ENCODE assay signal across 8 cellular contexts in genomic region chr4:8198906-8199593, GRCh38. TPM values are rescaled to one million over a fixed set of nuclear protein-coding genes. Genes with fewer than 3 reads are reported as not detected.
DNase-seq lines count a peak whose midpoint lies in the region; ATAC-seq and TF ChIP-seq lines count a peak whose summit lies in the region.

TSS of gene SH3TC1 (plus strand) at chr4:8199290. CDS start at chr4:8205195, 5,905 bp downstream.

- peaks cover 27% of the 10 kb centered on the region for H3K4me1 Mint-ChIP-seq in Calu3 (ENCODE audit: low read depth, unreplicated experiment)

- CTCF ChIA-PET in Calu3 (lab: Charles Lee): interaction anchor here (1.1 to 2.1 kb wide), 2 partner anchors 22 to 43 kb away, joined by 4 to 16 read pairs; no protein-coding TSS in a partner anchor

- H3K4me1 ChIP-seq in right atrium auricular region: peaks cover 0 to 53% of the 10 kb centered on the region in 2 donors

- no peaks in the 10 kb centered on the region for H3K9me3 Mint-ChIP-seq in Calu3 (ENCODE audit: low read depth, unreplicated experiment)

- H3K27ac Mint-ChIP-seq in Calu3 (ENCODE audit: unreplicated experiment): peak within 1 kb of the TSS; percentile 54

- peak within 1 kb of the TSS; percentile 45 to 48 for H3K4me3 ChIP-seq in right atrium auricular region
- H3K4me3 ChIP-seq in retinal pigment epithelial cell (ENCODE audit: low read length): peak within 1 kb of the TSS; percentile 44

- DNase-seq in Calu3: peak; percentile 92
- peak; percentile 24 for DNase-seq in HS-5 (ENCODE audit: low read depth)
- peak; percentile 83 for DNase-seq in SW480 (ENCODE audit: low spot score)
- DNase-seq in right atrium auricular region (ENCODE audit: low spot score): peak; percentile 91
- peak; percentile 72 for DNase-seq in retinal pigment epithelial cell (ENCODE audit: low read depth)
- no peak for DNase-seq in NCI-H187 (lab: John Stamatoyannopoulos, UW)

- H3K27me3 ChIP-seq in right atrium auricular region: no peaks in the 10 kb centered on the region

- no TSS peak for BruUV-seq in Calu3 (replicated peaks; lab: Mats Ljungman, UMichigan)

- H3K9me3 ChIP-seq in right atrium auricular region: no peaks in the 10 kb centered on the region

- intact Hi-C loops in Calu3 (cut with micrococcal nuclease; ENCODE audit: unreplicated experiment): no loop called here

- peak; percentile 68 for ATAC-seq in GM21360 (IDR thresholded peaks at IDR 0.05; ENCODE audit: unreplicated experiment)

- no peaks in the 10 kb centered on the region for H3K36me3 ChIP-seq in right atrium auricular region

- TF ChIP-seq CTCF in Calu3 (IDR thresholded peaks at IDR 0.05; ENCODE audit: unreplicated experiment): no peak
- TF ChIP-seq CTCF in right atrium auricular region (IDR thresholded peaks at IDR 0.05): no peak
- TF ChIP-seq CTCF in retinal pigment epithelial cell (conservative IDR thresholded peaks at IDR 0.05; ENCODE audit: low read depth, low read length): no peak

- H3K36me3 Mint-ChIP-seq in Calu3 (ENCODE audit: insufficient read depth, unreplicated experiment): peaks cover 17% of the 10 kb centered on the region

- H3K27ac ChIP-seq in angular gyrus (ENCODE audit: low read depth, low read length) (peak within 1 kb of the TSS; percentile 26), right atrium auricular region (peak within 1 kb of the TSS; percentile 70 to 82)

- no peaks in the 10 kb centered on the region for H3K27me3 Mint-ChIP-seq in Calu3 (ENCODE audit: unreplicated experiment)

- peak within 1 kb of the TSS; percentile 79 for H3K4me3 Mint-ChIP-seq in Calu3 (ENCODE audit: low read depth, unreplicated experiment)

RNA-seq across cellular contexts. Expression of gene SH3TC1, which starts in this region (rescaled TPM):
- total RNA-seq in Calu3 (2022): 7.8 and 10.8 TPM in 2 replicates
- total RNA-seq in right atrium auricular region: 10 to 100 TPM in 1 of 2 donors, 1 to 10 TPM in 1; 8.9 to 13.9 TPM

Comparison
In these comparisons a context has a peak if more than half of its experiments do, and no peak if none do; other contexts are left out.
1. DNase-seq: peak in Calu3 (single experiment), HS-5 (single experiment), SW480 (single experiment), right atrium auricular region (single experiment) and retinal pigment epithelial cell (single experiment); none in NCI-H187 (0 of 2).